9 cellular contexts compared by ENCODE assay signal in the genomic region with DNA sequence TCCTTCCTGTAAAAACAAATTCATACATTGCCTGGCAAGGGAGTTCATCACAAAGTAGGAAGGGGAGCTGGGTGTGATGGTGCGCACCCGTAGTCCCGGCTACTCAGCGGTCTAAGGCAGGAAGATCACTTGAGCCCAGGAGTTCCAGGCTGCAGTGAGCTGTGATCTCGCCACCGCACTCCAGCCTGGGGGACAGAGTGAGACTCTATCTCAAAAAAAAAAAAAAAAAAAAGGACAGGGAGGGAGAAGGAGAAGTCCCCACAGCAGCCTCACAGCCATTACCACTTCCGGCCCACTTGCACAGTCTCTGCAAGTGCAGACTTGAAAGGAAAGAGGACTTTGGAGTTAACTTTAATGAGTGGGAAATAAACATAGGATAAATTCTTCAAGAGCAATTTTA.
DNase-seq lines count a peak whose midpoint lies in the region; ATAC-seq and TF ChIP-seq lines count a peak whose summit lies in the region.
"Had no signal": no experiment of that assay in that cellular context is flagged by ENCODE, and none has a peak within 500 bp of the region (broad histone marks: within the 10 kb centered on the region; RNA-seq: fewer than 3 reads in every experiment).

No MANE protein-coding gene starts in this region.

- peak overlapping the region; percentile 27 for H3K27ac Mint-ChIP-seq in activated naive CD4-positive, alpha-beta T cell treated with anti-CD3 and anti-CD28 coated beads for 36 hours

- CTCF ChIA-PET in activated naive CD4-positive, alpha-beta T cell treated with anti-CD3 and anti-CD28 coated beads for 36 hours (lab: Charles Lee) = interaction anchor here (0.6 to 0.7 kb wide), 2 partner anchors 14 to 85 kb away, joined by 3 to 8 read pairs; no protein-coding TSS in a partner anchor
- CTCF ChIA-PET in HEK293T (lab: Yijun Ruan, JAX) = interaction anchor here (0.6 kb wide), 1 partner anchor 109 kb away, joined by 3 read pairs; no protein-coding TSS in a partner anchor

- intact Hi-C loops in activated naive CD4-positive, alpha-beta T cell treated with anti-CD3 and anti-CD28 coated beads for 36 hours (cut with micrococcal nuclease) = no loop called here
- intact Hi-C loops in stomach (cut with DNase I; ENCODE audit: low total_unique reads) = no loop called here

- H3K27me3 Mint-ChIP-seq in activated naive CD4-positive, alpha-beta T cell treated with anti-CD3 and anti-CD28 coated beads for 36 hours (ENCODE audit: low read depth) = no peaks in the 10 kb centered on the region

- peak; percentile 65 for DNase-seq in activated naive CD4-positive, alpha-beta T cell treated with anti-CD3 and anti-CD28 coated beads for 36 hours
- DNase-seq in activated naive CD4-positive, alpha-beta T cell (lab: John Stamatoyannopoulos, UW) = no peak
- DNase-seq in SJSA1 (ENCODE audit: low read depth in 1 of 2, low spot score in 2 of 2) (peak in 1 of 2 experiments; percentile 70), coronary artery (ENCODE audit: low spot score) (no peak), stomach (no peak), HEK293T (ENCODE audit: extremely low spot score) (no peak), NCI-H1436 (lab: John Stamatoyannopoulos, UW) (no peak)
- DNase-seq: SHP77 treated with DMSO at 0.1 percent for 48 hours had no signal

- H3K4me3 Mint-ChIP-seq in activated naive CD4-positive, alpha-beta T cell treated with anti-CD3 and anti-CD28 coated beads for 36 hours = peak overlapping the region; percentile 10

- H3K27me3 ChIP-seq in SJSA1 (replicated peaks) = no peaks in the 10 kb centered on the region
- no peaks in the 10 kb centered on the region for H3K27me3 ChIP-seq in stomach

- no peak for TF ChIP-seq EP300 in stomach (IDR thresholded peaks at IDR 0.05)

- H3K9me3 ChIP-seq in SJSA1 (replicated peaks) (no peaks in the 10 kb centered on the region), stomach (no peaks in the 10 kb centered on the region)

- no peak overlapping the region for H3K4me3 ChIP-seq in SJSA1
- H3K4me3 ChIP-seq in coronary artery = no peak overlapping the region
- H3K4me3 ChIP-seq in stomach = no peak overlapping the region

- no peaks in the 10 kb centered on the region for H3K9me3 Mint-ChIP-seq in activated naive CD4-positive, alpha-beta T cell treated with anti-CD3 and anti-CD28 coated beads for 36 hours

- TF ChIP-seq CTCF in coronary artery (IDR thresholded peaks at IDR 0.05) (no peak), stomach (IDR thresholded peaks at IDR 0.05) (no peak)

- POLR2A ChIA-PET in HEK293T (lab: Yijun Ruan, JAX) = no interaction called here

- 52 to 81% (median 75%) methylated on average over 7 of the region's 7 CpGs for WGBS in stomach, 5 donors

- H3K36me3 ChIP-seq in SJSA1 = no peaks in the 10 kb centered on the region
- no peaks in the 10 kb centered on the region for H3K36me3 ChIP-seq in stomach

- H3K4me1 ChIP-seq in SJSA1 (replicated peaks) = peaks cover 51% of the 10 kb centered on the region
- peaks cover 5 to 32% (median 20%) of the 10 kb centered on the region in 4 donors for H3K4me1 ChIP-seq in stomach

- no peaks in the 10 kb centered on the region for H3K4me1 Mint-ChIP-seq in activated naive CD4-positive, alpha-beta T cell treated with anti-CD3 and anti-CD28 coated beads for 36 hours (ENCODE audit: low read depth)

- no peaks in the 10 kb centered on the region for H3K36me3 Mint-ChIP-seq in activated naive CD4-positive, alpha-beta T cell treated with anti-CD3 and anti-CD28 coated beads for 36 hours (ENCODE audit: low read depth)

- TF ChIP-seq POLR2A in stomach (IDR thresholded peaks at IDR 0.05) = no peak

- no peak for ATAC-seq in HG02798 (IDR thresholded peaks at IDR 0.05; ENCODE audit: poor library complexity, unreplicated experiment)

- H3K27ac ChIP-seq in SJSA1 (peak overlapping the region; percentile 96), coronary artery (peak overlapping the region; percentile 54 to 80), stomach (peak overlapping the region in 3 of 5 donors; percentile 49 to 69 (median 50))

TF ChIP-seq in HEK293T, 16 proteins besides CTCF, POLR2A, EP300 and RAD21:
- TF ChIP-seq BHLHE40 (IDR thresholded peaks at IDR 0.05; ENCODE audit: borderline replicate concordance) (no peak), SP1 (IDR thresholded peaks at IDR 0.05) (no peak), SUZ12 (IDR thresholded peaks at IDR 0.05) (no peak), FOXK2 (IDR thresholded peaks at IDR 0.05) (no peak), FOXA1 (IDR thresholded peaks at IDR 0.05) (no peak), NFRKB (IDR thresholded peaks at IDR 0.05) (no peak), CTBP1 (IDR thresholded peaks at IDR 0.05; ENCODE audit: borderline replicate concordance) (no peak), ELF4 (IDR thresholded peaks at IDR 0.05) (no peak), ZNF384 (IDR thresholded peaks at IDR 0.05) (no peak), TARDBP (IDR thresholded peaks at IDR 0.05) (no peak), HDGF (IDR thresholded peaks at IDR 0.05; ENCODE audit: borderline replicate concordance) (no peak)
- TF ChIP-seq, protein P1, sequence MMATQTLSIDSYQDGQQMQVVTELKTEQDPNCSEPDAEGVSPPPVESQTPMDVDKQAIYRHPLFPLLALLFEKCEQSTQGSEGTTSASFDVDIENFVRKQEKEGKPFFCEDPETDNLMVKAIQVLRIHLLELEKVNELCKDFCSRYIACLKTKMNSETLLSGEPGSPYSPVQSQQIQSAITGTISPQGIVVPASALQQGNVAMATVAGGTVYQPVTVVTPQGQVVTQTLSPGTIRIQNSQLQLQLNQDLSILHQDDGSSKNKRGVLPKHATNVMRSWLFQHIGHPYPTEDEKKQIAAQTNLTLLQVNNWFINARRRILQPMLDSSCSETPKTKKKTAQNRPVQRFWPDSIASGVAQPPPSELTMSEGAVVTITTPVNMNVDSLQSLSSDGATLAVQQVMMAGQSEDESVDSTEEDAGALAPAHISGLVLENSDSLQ (IDR thresholded peaks at IDR 0.05) = no peak
